In genomic region chr6:56954389-56955170, GRCh38 we compare ENCODE assay signal across 8 cellular contexts. TPM values are rescaled to one million over a fixed set of nuclear protein-coding genes. Genes with fewer than 3 reads are reported as not detected.
DNase-seq lines count a peak whose midpoint lies in the region; ATAC-seq and TF ChIP-seq lines count a peak whose summit lies in the region.

BEND6 (plus strand) TSS chr6:56955107; CDS start chr6:56981811, 26,704 bp downstream.

- CTCF ChIA-PET in CD8-positive, alpha-beta memory T cell (lab: Charles Lee) = interaction anchor here (0.8 kb wide), 1 partner anchor 10 kb away, joined by 3 read pairs; no protein-coding TSS in a partner anchor

- peak within 1 kb of the TSS; percentile 82 to 94 (median 88) for H3K4me3 Mint-ChIP-seq in CD8-positive, alpha-beta memory T cell
- H3K4me3 Mint-ChIP-seq in activated naive CD8-positive, alpha-beta T cell = peak within 1 kb of the TSS; percentile 93

- peaks cover 16 to 24% (median 20%) of the 10 kb centered on the region in 3 donors for H3K4me1 Mint-ChIP-seq in CD8-positive, alpha-beta memory T cell
- peaks cover 24% of the 10 kb centered on the region for H3K4me1 Mint-ChIP-seq in activated naive CD8-positive, alpha-beta T cell (ENCODE audit: low read depth)

- H3K4me3 ChIP-seq in CD8-positive, alpha-beta memory T cell (ENCODE audit: low read length) = peak within 1 kb of the TSS; percentile 38
- H3K4me3 ChIP-seq in cardiac muscle cell = peak within 1 kb of the TSS; percentile 40
- peak within 1 kb of the TSS; percentile 58 for H3K4me3 ChIP-seq in ovary

- H3K27ac Mint-ChIP-seq in CD8-positive, alpha-beta memory T cell = peak within 1 kb of the TSS in 4 of 8 donors; percentile 22 to 67 (median 44)
- peak within 1 kb of the TSS; percentile 72 for H3K27ac Mint-ChIP-seq in activated naive CD8-positive, alpha-beta T cell

- H3K36me3 ChIP-seq in CD8-positive, alpha-beta memory T cell (ENCODE audit: insufficient read depth, low read length) = no peaks in the 10 kb centered on the region
- H3K36me3 ChIP-seq in cardiac muscle cell = no peaks in the 10 kb centered on the region
- no peaks in the 10 kb centered on the region for H3K36me3 ChIP-seq in ovary

- no peaks in the 10 kb centered on the region for H3K36me3 Mint-ChIP-seq in CD8-positive, alpha-beta memory T cell
- H3K36me3 Mint-ChIP-seq in activated naive CD8-positive, alpha-beta T cell = no peaks in the 10 kb centered on the region

- 0 to 1% (median 0%) methylated on average over 35 to 109 of the region's 111 CpGs for WGBS in ovary, 3 donors

- TF ChIP-seq CTCF in cardiac muscle cell (IDR thresholded peaks at IDR 0.05; ENCODE audit: low read depth, low read length) = no peak
- no peak for TF ChIP-seq CTCF in ovary (IDR thresholded peaks at IDR 0.05)

- peaks cover 0 to 2% (median 0%) of the 10 kb centered on the region in 5 donors for H3K9me3 Mint-ChIP-seq in CD8-positive, alpha-beta memory T cell
- no peaks in the 10 kb centered on the region for H3K9me3 Mint-ChIP-seq in activated naive CD8-positive, alpha-beta T cell (ENCODE audit: low read depth)

- H3K27me3 ChIP-seq in CD8-positive, alpha-beta memory T cell (ENCODE audit: insufficient read depth, low read length, poor library complexity, severe bottlenecking) = peaks cover 13% of the 10 kb centered on the region
- peaks cover 66% of the 10 kb centered on the region for H3K27me3 ChIP-seq in cardiac muscle cell
- H3K27me3 ChIP-seq in ovary = no peaks in the 10 kb centered on the region

- no peaks in the 10 kb centered on the region for H3K9me3 ChIP-seq in CD8-positive, alpha-beta memory T cell (ENCODE audit: low read length)
- no peaks in the 10 kb centered on the region for H3K9me3 ChIP-seq in cardiac muscle cell (ENCODE audit: low read depth)
- H3K9me3 ChIP-seq in ovary = no peaks in the 10 kb centered on the region

- H3K4me1 ChIP-seq in CD8-positive, alpha-beta memory T cell (ENCODE audit: insufficient read depth, low read length) = peaks cover 16% of the 10 kb centered on the region
- H3K4me1 ChIP-seq in cardiac muscle cell (ENCODE audit: low read depth) = no peaks in the 10 kb centered on the region
- H3K4me1 ChIP-seq in ovary (ENCODE audit: insufficient read depth) = peaks cover 1% of the 10 kb centered on the region

- TF ChIP-seq POLR2A in ovary (IDR thresholded peaks at IDR 0.05) = no peak

- DNase-seq in CD8-positive, alpha-beta memory T cell = peak in 4 of 5 donors; percentile 1 to 47 (median 31)
- DNase-seq in NCI-H82 (lab: John Stamatoyannopoulos, UW) (peak; percentile 79), cardiac muscle cell (ENCODE audit: low read depth in 1 of 2, low spot score in 1 of 2) (peak; percentile 62 to 88), ovary (peak in 4 of 5 donors; percentile 44 to 74 (median 65)), mesenteric fat pad (ENCODE audit: low spot score) (no peak)

- intact Hi-C loops in ovary (cut with DNase I) = no loop called here

- H3K27ac ChIP-seq in CD8-positive, alpha-beta memory T cell (ENCODE audit: low read depth, low read length) = no peak within 1 kb of the TSS
- H3K27ac ChIP-seq in cardiac muscle cell (no peak within 1 kb of the TSS), ovary (peak within 1 kb of the TSS; percentile 41 to 59)

- POLR2A ChIA-PET in CD8-positive, alpha-beta memory T cell (lab: Charles Lee) = no interaction called here

- H3K27me3 Mint-ChIP-seq in CD8-positive, alpha-beta memory T cell = peaks cover 42 to 73% of the 10 kb centered on the region in 2 donors
- H3K27me3 Mint-ChIP-seq in activated naive CD8-positive, alpha-beta T cell = peaks cover 45% of the 10 kb centered on the region

- ATAC-seq in GM19023 (IDR thresholded peaks at IDR 0.05; ENCODE audit: unreplicated experiment) = peak; percentile 45
- peak; percentile 34 for ATAC-seq in HG03097 (IDR thresholded peaks at IDR 0.05; ENCODE audit: low FRiP score, unreplicated experiment)

- TF ChIP-seq EP300 in ovary (IDR thresholded peaks at IDR 0.05) = no peak

RNA-seq across cellular contexts. Expression of gene BEND6, which starts in this region (rescaled TPM):
- total RNA-seq in CD8-positive, alpha-beta memory T cell = not detected
- 0.60 TPM for polyA plus RNA-seq in CD8-positive, alpha-beta memory T cell
- total RNA-seq in cardiac muscle cell (0.09 and 0.11 TPM in 2 replicates), ovary (1 to 10 TPM; 1.3 to 3.2 (median 2.1) TPM), mesenteric fat pad (0.90 TPM)
- polyA plus RNA-seq in cardiac muscle cell (0.65 and 0.84 TPM in 2 replicates), ovary (1 to 10 TPM; 2.2 to 5.2 TPM)

Comparison
In these comparisons a context has a peak if more than half of its experiments do, and no peak if none do; other contexts are left out.
1. Peak in DNase-seq and H3K4me3 ChIP-seq in CD8-positive, alpha-beta memory T cell; RNA of the gene not detected or under 1 TPM.
2. Peak in DNase-seq and H3K4me3 ChIP-seq in cardiac muscle cell; RNA of the gene not detected or under 1 TPM.
3. H3K27ac ChIP-seq: peak in ovary (2 of 2); none in CD8-positive, alpha-beta memory T cell (single experiment) and cardiac muscle cell (single experiment).
4. Peak in every context shown above with its lines, with median percentiles within 50 percentile points of each other: H3K4me3 ChIP-seq.